In the genomic region with DNA sequence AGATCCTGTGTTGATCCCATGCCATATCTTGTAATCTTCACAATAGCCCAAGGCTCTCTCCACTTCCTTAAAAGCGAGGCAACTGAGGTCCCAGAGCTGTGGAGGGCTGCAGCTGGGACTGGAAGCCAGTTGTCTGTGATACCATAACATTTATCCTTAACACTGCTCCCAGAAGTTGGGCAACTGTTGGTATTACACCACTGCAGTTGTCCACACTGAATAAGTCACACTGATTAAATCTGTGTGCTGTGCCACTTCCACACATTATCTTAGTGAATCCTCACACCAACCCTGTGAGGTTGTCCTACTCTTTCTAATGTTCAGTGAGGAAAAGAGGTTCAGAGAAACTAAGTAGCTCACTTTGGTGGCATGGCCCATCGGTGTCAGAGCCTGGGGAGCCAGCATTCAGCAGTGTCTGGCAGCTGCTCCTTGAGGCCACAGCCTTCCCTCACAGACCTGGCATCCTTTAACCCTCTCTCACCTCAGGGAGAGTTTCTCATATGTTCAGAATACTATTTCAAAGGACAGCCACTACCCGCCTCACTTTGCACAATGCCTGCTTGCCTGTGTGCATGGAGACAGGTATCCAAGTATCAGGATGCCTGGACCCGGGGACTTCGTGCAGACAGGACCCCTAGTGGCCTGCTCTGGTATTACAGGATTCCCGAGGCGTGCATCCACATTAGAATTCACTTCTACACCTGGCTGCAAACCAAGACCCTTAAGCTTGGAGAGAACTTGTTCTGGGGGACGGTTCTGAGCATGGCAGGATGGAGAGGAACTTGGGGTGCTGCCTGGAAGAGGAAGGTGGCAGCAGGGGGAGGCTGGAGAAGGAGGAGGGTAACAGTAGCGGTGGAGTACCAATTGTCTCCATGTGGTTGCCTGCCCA, we compare ENCODE assay signal across 7 cellular contexts.
DNase-seq lines count a peak whose midpoint lies in the region; ATAC-seq and TF ChIP-seq lines count a peak whose summit lies in the region.

No MANE protein-coding gene starts in this region.

- ATAC-seq in HG03469 (IDR thresholded peaks at IDR 0.05; ENCODE audit: unreplicated experiment), result no peak

- no peak overlapping the region for H3K27ac ChIP-seq in brain microvascular endothelial cell

- H3K27me3 ChIP-seq in GM06990 (replicated peaks; ENCODE audit: control insufficient read depth, insufficient read depth, low read length), result no peaks in the 10 kb centered on the region; the same call in none of the 2 replicates
- H3K27me3 ChIP-seq in brain microvascular endothelial cell (replicated peaks), result no peaks in the 10 kb centered on the region

- no peak overlapping the region for H3K4me3 ChIP-seq in GM06990 (replicated peaks; ENCODE audit: low read depth, low read length)
- no peak overlapping the region for H3K4me3 ChIP-seq in LNCaP clone FGC (ENCODE audit: low read depth, low read length)
- H3K4me3 ChIP-seq in brain microvascular endothelial cell (ENCODE audit: low read depth, low read length), result no peak overlapping the region

- DNase-seq in GM06990 (ENCODE audit: extremely low read depth, insufficient read length) (peak; percentile 14), LNCaP clone FGC (ENCODE audit: low read depth) (peak; percentile 19), T follicular helper cell (ENCODE audit: low read depth) (peak; percentile 10), brain microvascular endothelial cell (peak; percentile 48), islet precursor cell (peak; percentile 81)
- peak; percentile 4 to 25 for DNase-seq in stimulated activated CD4-positive, alpha-beta T cell treated with anti-CD3 and anti-CD28 coated beads, Interleukin-15, amount 100 ng/mL, for 48 hours (ENCODE audit: low read depth in 2 of 2)

- H3K36me3 ChIP-seq in GM06990 (ENCODE audit: control insufficient read depth, insufficient read depth, low read length) (no peaks in the 10 kb centered on the region), brain microvascular endothelial cell (replicated peaks) (no peaks in the 10 kb centered on the region)

- in situ Hi-C loops in brain microvascular endothelial cell (cut with HindIII; ENCODE audit: low pct_ligation_motif_present, low sequenced_read_pairs), result no loop called here

- peak; percentile 89 for TF ChIP-seq CTCF in GM06990 (IDR thresholded peaks at IDR 0.05; ENCODE audit: insufficient read depth, low read length, poor library complexity, severe bottlenecking)
- TF ChIP-seq CTCF in LNCaP clone FGC (IDR thresholded peaks at IDR 0.05; ENCODE audit: control insufficient read depth, extremely low read depth, insufficient read depth), result peak; percentile 82
- peak; percentile 92 for TF ChIP-seq CTCF in brain microvascular endothelial cell (IDR thresholded peaks at IDR 0.05; ENCODE audit: low read depth, low read length, missing control alignments)

Comparison
In these comparisons a context has a peak if more than half of its experiments do, and no peak if none do; other contexts are left out.
1. DNase-seq: peak in every context shown above with its lines; median percentile 81 in islet precursor cell; 48 in brain microvascular endothelial cell; 19 in LNCaP clone FGC; 14 in stimulated activated CD4-positive, alpha-beta T cell treated with anti-CD3 and anti-CD28 coated beads, Interleukin-15, amount 100 ng/mL, for 48 hours; 14 in GM06990; 10 in T follicular helper cell.